ENCODE assay signal across 9 cellular contexts in genomic region chr3:129599607-129600006, GRCh38. TPM values are rescaled to one million over a fixed set of nuclear protein-coding genes. Genes with fewer than 3 reads are reported as not detected.
A peak's percentile ranks its signal among the peaks of the same experiment; 100 is the strongest.
DNase-seq lines count a peak whose midpoint lies in the region; ATAC-seq, FAIRE-seq and TF ChIP-seq lines count a peak whose summit lies in the region.
"Had no signal": no experiment of that assay in that cellular context is flagged by ENCODE, and none has a peak within 500 bp of the region (broad histone marks: within the 10 kb centered on the region; RNA-seq: fewer than 3 reads in every experiment).

No MANE protein-coding gene starts in this region.

- peak overlapping the region; percentile 25 for H3K4me2 ChIP-seq in osteoblast (ENCODE audit: insufficient read depth, low read length)

- FAIRE-seq in RCC 7860 (lab: Jason Lieb, UNC) (no peak), GM19239 (lab: Jason Lieb, UNC) (no peak)

- H3K9me3 ChIP-seq in osteoblast (ENCODE audit: low read depth, low read length), result no peaks in the 10 kb centered on the region

- peak overlapping the region; percentile 96 for H3K27ac ChIP-seq in osteoblast (ENCODE audit: low read depth, low read length)

- TF ChIP-seq CTCF in fibroblast of mammary gland (conservative IDR thresholded peaks at IDR 0.05; ENCODE audit: control insufficient read depth, insufficient read depth, low read depth, low read length) (no peak), osteoblast (IDR thresholded peaks at IDR 0.05; ENCODE audit: extremely low read depth, low read depth, low read length) (no peak)

- peaks cover 86% of the 10 kb centered on the region for H3K4me1 ChIP-seq in osteoblast (ENCODE audit: insufficient read depth, low read length)

- H2AFZ ChIP-seq in osteoblast (ENCODE audit: low read length), result no peak overlapping the region

- peaks cover 91% of the 10 kb centered on the region for H3K79me2 ChIP-seq in osteoblast (ENCODE audit: insufficient read depth, low read length)

- in situ Hi-C loops in Caki2 (cut with HindIII; ENCODE audit: low pct_unique_long_range_greater_than_20kb, low sequenced_read_pairs), result no loop called here

- DNase-seq in Caki2 (ENCODE audit: low read depth) (peak; percentile 26), RCC 7860 (ENCODE audit: low spot score) (peak; percentile 49), fibroblast of mammary gland (ENCODE audit: low read depth) (peak; percentile 69), osteoblast (ENCODE audit: insufficient read length, low spot score, missing footprints) (peak; percentile 97), GM19239 (ENCODE audit: insufficient read length, low spot score) (no peak)
- DNase-seq: activated T-cell treated with anti-CD3 and anti-CD28 coated beads, Interleukin-2, amount 50 U/mL, for 4 hours had no signal

- H3K4me3 ChIP-seq in fibroblast of mammary gland (ENCODE audit: control insufficient read depth, low read depth, low read length) (no peak overlapping the region), osteoblast (ENCODE audit: insufficient read depth, low read length) (peak overlapping the region; percentile 20)

- H3K27me3 ChIP-seq in osteoblast (ENCODE audit: insufficient read depth, low read length), result no peaks in the 10 kb centered on the region

- no peaks in the 10 kb centered on the region for H3K36me3 ChIP-seq in osteoblast (ENCODE audit: insufficient read depth, low read length)

- H4K20me1 ChIP-seq in osteoblast (ENCODE audit: insufficient read depth, low read length), result peaks cover 59% of the 10 kb centered on the region

- ATAC-seq in HG02798 (IDR thresholded peaks at IDR 0.05; ENCODE audit: poor library complexity, unreplicated experiment) (no peak), GM18873 (IDR thresholded peaks at IDR 0.05; ENCODE audit: low FRiP score, unreplicated experiment) (no peak), GM19035 (IDR thresholded peaks at IDR 0.05; ENCODE audit: unreplicated experiment) (no peak)
- ATAC-seq: activated T-cell treated with anti-CD3 and anti-CD28 coated beads, Interleukin-2, amount 50 U/mL, for 4 hours had no signal

RNA-seq across cellular contexts. Expression of gene PLXND1, which starts 6.9 kb away (rescaled TPM):
- 29.0 and 74.1 TPM in 2 replicates for total RNA-seq in Caki2 (2014; rRNA removed; shearing (Covaris generic); ENCODE audit: low replicate concordance)
- 126 and 134 TPM in 2 replicates for total RNA-seq in osteoblast

RNA-seq across cellular contexts. Expression of gene H1-8, which starts 56.6 kb away (rescaled TPM):
- not detected in 2 replicates for total RNA-seq in Caki2 (2014; rRNA removed; shearing (Covaris generic); ENCODE audit: low replicate concordance)
- not detected in 2 replicates for total RNA-seq in osteoblast
- total RNA-seq: activated T-cell treated with anti-CD3 and anti-CD28 coated beads, Interleukin-2, amount 50 U/mL, for 4 hours had no signal
